Comparison of ENCODE assay signal across 16 cellular contexts in genomic region chr16:30669026-30670000, GRCh38. TPM values are rescaled to one million over a fixed set of nuclear protein-coding genes. Genes with fewer than 3 reads are reported as not detected.
A peak's percentile ranks its signal among the peaks of the same experiment; 100 is the strongest.
DNase-seq lines count a peak whose midpoint lies in the region; ATAC-seq, FAIRE-seq and TF ChIP-seq lines count a peak whose summit lies in the region.
"Had no signal": no experiment of that assay in that cellular context is flagged by ENCODE, and none has a peak within 500 bp of the region (broad histone marks: within the 10 kb centered on the region; RNA-seq: fewer than 3 reads in every experiment).

No MANE protein-coding gene starts in this region.

- 87% methylated on average over 27 of the region's 41 CpGs for WGBS in K562 (ENCODE audit: insufficient coverage, low coverage, missing lambda C conversion rate)

- no peaks in the 10 kb centered on the region for H3K27me3 Mint-ChIP-seq in naive thymus-derived CD8-positive, alpha-beta T cell

- DNase-seq in K562 (ENCODE audit: extremely low read depth in 1 of 4, low spot score in 3 of 4) (no peak), dorsolateral prefrontal cortex (no peak), coronary artery (ENCODE audit: low spot score) (no peak)
- DNase-seq in naive thymus-derived CD8-positive, alpha-beta T cell: no peak
- DNase-seq: ACHN, AML-193, COR-L47, NCI-H1092 treated with DMSO at 0.1 percent for 48 hours, NCI-H2081 treated with DMSO at 0.1 percent for 48 hours, NCI-H510A treated with DMSO at 0.1 percent for 48 hours, NCI-H82, Peyer's patch, SHP77 treated with DMSO at 0.1 percent for 48 hours had no signal

- H3K27ac ChIP-seq in HEK293 (ENCODE audit: extremely low read depth, low read depth, low read length) (no peak overlapping the region), K562 (ENCODE audit: extremely low read depth, low read depth, low read length) (no peak overlapping the region), dorsolateral prefrontal cortex (no peak overlapping the region), coronary artery (no peak overlapping the region)
- H3K27ac ChIP-seq: Peyer's patch had no signal

- FAIRE-seq in K562 (lab: Jason Lieb, UNC): no peak
- FAIRE-seq: H54 had no signal

- intact Hi-C loops in K562 (cut with micrococcal nuclease) (no loop called here), dorsolateral prefrontal cortex (cut with DNase I) (loop anchor here in 1 of 2 donors (10.0 kb wide), 1 partner anchor 75 kb away; the partner anchor contains the start of gene PHKG2)

- TF ChIP-seq RAD21 in K562 (CRISPR knock-in tag; conservative IDR thresholded peaks at IDR 0.05 in 1 of 2, IDR thresholded peaks at IDR 0.05 in 1 of 2): no peak

- BruUV-seq in K562 (replicated peaks; lab: Mats Ljungman, UMichigan): no TSS peak

- H3K4me1 ChIP-seq in HEK293 (ENCODE audit: control insufficient read depth, insufficient read depth, low read length) (no peaks in the 10 kb centered on the region), K562 (replicated peaks in 1 of 2; ENCODE audit: control insufficient read depth in 2 of 2, insufficient read depth in 2 of 2, low read length in 2 of 2) (peaks cover 0 to 23% of the 10 kb centered on the region in 2 experiments; a peak in 2 of 5 replicates)
- H3K4me1 ChIP-seq: Peyer's patch had no signal

- CTCF ChIA-PET in HEK293 (lab: Yijun Ruan, JAX) (interaction anchor here (0.6 kb wide), 2 partner anchors 24 to 544 kb away, joined by 3 read pairs; no protein-coding TSS in a partner anchor), K562 (lab: Yijun Ruan, JAX; ENCODE audit: low intra/inter-chr PET ratio) (no interaction called here)

- no peak for TF ChIP-seq POLR2A in K562 (conservative IDR thresholded peaks at IDR 0.05)

- no peak overlapping the region for H2AFZ ChIP-seq in K562 (ENCODE audit: low read depth, low read length)

- 0 out of 2 replicates have a peak, but pooled peaks cover 3% of the 10 kb centered on the region for H4K20me1 ChIP-seq in K562 (replicated peaks; ENCODE audit: control insufficient read depth, insufficient read depth, low read length)

- H3K4me3 Mint-ChIP-seq in naive thymus-derived CD8-positive, alpha-beta T cell: no peak overlapping the region
- H3K4me3 Mint-ChIP-seq: CD14-positive monocyte had no signal

- in situ Hi-C loops in K562 (cut with MboI): no loop called here

- peak; percentile 10; the same call in 2 of the 3 replicates for ATAC-seq in K562
- peak; percentile 10 to 29 for ATAC-seq in naive thymus-derived CD8-positive, alpha-beta T cell

- H3K27ac Mint-ChIP-seq in naive thymus-derived CD8-positive, alpha-beta T cell: no peak overlapping the region

- H3K9ac ChIP-seq in K562 (ENCODE audit: insufficient read depth in 1 of 2, low read depth in 2 of 2, low read length in 2 of 2): peak overlapping the region in 1 of 2 experiments; percentile 2; a peak in 1 of 4 replicates

- no peak for TF ChIP-seq EP300 in K562 (IDR thresholded peaks at IDR 0.05; ENCODE audit: low read length)

- H3K4me1 Mint-ChIP-seq in naive thymus-derived CD8-positive, alpha-beta T cell: peaks cover 5 to 19% (median 11%) of the 10 kb centered on the region in 4 donors
- H3K4me1 Mint-ChIP-seq: CD14-positive monocyte had no signal

- H3K27me3 ChIP-seq in K562 (ENCODE audit: control insufficient read depth in 2 of 2, insufficient read depth in 2 of 2, low read length in 2 of 2): no peaks in the 10 kb centered on the region
- no peaks in the 10 kb centered on the region for H3K27me3 ChIP-seq in dorsolateral prefrontal cortex
- H3K27me3 ChIP-seq: Peyer's patch had no signal

- H3K36me3 ChIP-seq in HEK293 (ENCODE audit: control insufficient read depth in 2 of 2, insufficient read depth in 1 of 2, low read length in 2 of 2) (peaks cover 12 to 66% of the 10 kb centered on the region in 2 experiments; a peak in 2 of 3 replicates), K562 (ENCODE audit: control insufficient read depth, insufficient read depth, low read length) (peaks cover 65% of the 10 kb centered on the region; the same call in 2 of the 3 replicates)

- no peaks in the 10 kb centered on the region for H3K9me3 ChIP-seq in HEK293 (ENCODE audit: control insufficient read depth, insufficient read depth, low read depth, low read length)
- no peaks in the 10 kb centered on the region for H3K9me3 ChIP-seq in K562 (replicated peaks; ENCODE audit: control insufficient read depth, insufficient read depth, low read depth, low read length)
- H3K9me3 ChIP-seq: Peyer's patch had no signal

- peaks cover 0 to 47% (median 2%) of the 10 kb centered on the region in 3 donors for H3K36me3 Mint-ChIP-seq in naive thymus-derived CD8-positive, alpha-beta T cell

- no peaks in the 10 kb centered on the region for H3K9me3 Mint-ChIP-seq in naive thymus-derived CD8-positive, alpha-beta T cell
- H3K9me3 Mint-ChIP-seq: CD14-positive monocyte had no signal

- H3K4me3 ChIP-seq in HEK293 (ENCODE audit: low read depth, low read length): no peak overlapping the region
- no peak overlapping the region for H3K4me3 ChIP-seq in K562
- no peak overlapping the region for H3K4me3 ChIP-seq in dorsolateral prefrontal cortex
- H3K4me3 ChIP-seq in coronary artery: no peak overlapping the region
- H3K4me3 ChIP-seq: Peyer's patch had no signal

- H3K79me2 ChIP-seq in K562 (ENCODE audit: control insufficient read depth, insufficient read depth, low read length): no peaks in the 10 kb centered on the region; the same call in 2 of the 3 replicates

- no peak overlapping the region for H3K4me2 ChIP-seq in K562 (ENCODE audit: insufficient read depth, low read length)

- POLR2A ChIA-PET in HEK293 (lab: Yijun Ruan, JAX) (interaction anchor here (1.3 kb wide), 1 partner anchor 28 kb away, joined by 3 read pairs; no protein-coding TSS in a partner anchor), K562 (lab: Yijun Ruan, JAX) (interaction anchor here (0.7 kb wide), 1 partner anchor 16 kb away, joined by 4 read pairs; no protein-coding TSS in a partner anchor)
- POLR2A ChIA-PET in naive thymus-derived CD8-positive, alpha-beta T cell (lab: Charles Lee): interaction anchor here (0.9 kb wide), 1 partner anchor 9 kb away, joined by 4 read pairs; no protein-coding TSS in a partner anchor

- TF ChIP-seq CTCF in HEK293 (tag by site-specific recombination; IDR thresholded peaks at IDR 0.05) (no peak), K562 (IDR thresholded peaks at IDR 0.05 in 2 of 3, conservative IDR thresholded peaks at IDR 0.05 in 1 of 3; ENCODE audit: insufficient read depth in 2 of 3, low read depth in 1 of 3, low read length in 3 of 3) (no peak), dorsolateral prefrontal cortex (IDR thresholded peaks at IDR 0.05 in 54 of 56, conservative IDR thresholded peaks at IDR 0.05 in 2 of 56; ENCODE audit: low read depth in 1 of 56, partially characterized antibody in 56 of 56) (no peak), coronary artery (IDR thresholded peaks at IDR 0.05) (no peak)

- H3K9me1 ChIP-seq in K562 (ENCODE audit: control insufficient read depth, insufficient read depth, low read length): no peaks in the 10 kb centered on the region

RNA-seq across cellular contexts. Expression of gene FBRS, which starts 11.1 kb away (rescaled TPM):
- 93.9 and 185 TPM in 2 replicates for total RNA-seq in K562 (2011; cell fraction: chromatin; rRNA removed; ENCODE audit: low replicate concordance)
- 89.2 and 107 TPM in 2 replicates for total RNA-seq in K562 (2011; cell fraction: nucleolus; rRNA removed)
- 100 and 120 TPM in 2 replicates for total RNA-seq in K562 (2011; cell fraction: nucleoplasm; rRNA removed)
- total RNA-seq in K562 (2014; rRNA removed): 13.1 and 19.0 TPM in 2 replicates
- total RNA-seq in K562 (2014; rRNA removed; fragmentation: Illumina TruSeq; extraction: Trizol): 6.9 and 8.1 TPM in 2 replicates
- total RNA-seq in K562 (2015; rRNA removed; fragmentation: Illumina TruSeq; extraction: Trizol): 15.6 and 17.9 TPM in 2 replicates
- 50.1 and 59.5 TPM in 2 replicates for total RNA-seq in K562 (2021)
- polyA plus RNA-seq in K562 (2011; rRNA removed): 5.4 and 11.8 TPM in 2 replicates
- polyA plus RNA-seq in K562 (2011; cell fraction: cytosol; rRNA removed): 4.5 and 5.9 TPM in 2 replicates
- 95.4 and 113 TPM in 2 replicates for polyA plus RNA-seq in K562 (2011; cell fraction: nucleus; rRNA removed)
- 30.9 and 42.6 TPM in 2 replicates for polyA plus RNA-seq in K562 (2012)
- polyA plus RNA-seq in K562 (2014; fragmentation: Illumina TruSeq; extraction: Trizol): 21.7 and 32.6 TPM in 2 replicates
- under 1 TPM; 0.32 to 0.46 TPM for polyA plus RNA-seq in K562 (2014; fragmentation: Nextera tagmentation; extraction: Ambion mirVana)
- polyA plus RNA-seq in K562 (2014; rRNA removed): 21.9 and 25.1 TPM in 2 replicates
- polyA minus RNA-seq in K562 (2011; rRNA and poly(A)+ RNA removed): 9.1 and 10.0 TPM in 2 replicates
- polyA minus RNA-seq in K562 (2011; cell fraction: cytosol; rRNA and poly(A)+ RNA removed): 10.9 and 11.7 TPM in 2 replicates
- polyA minus RNA-seq in K562 (2011; cell fraction: nucleus; rRNA and poly(A)+ RNA removed): 49.8 and 67.5 TPM in 2 replicates
- total RNA-seq in naive thymus-derived CD8-positive, alpha-beta T cell: 100 to 1,000 TPM; 208 to 221 TPM
- 1 to 10 TPM; 3.2 to 8.0 (median 4.4) TPM for polyA plus RNA-seq in naive thymus-derived CD8-positive, alpha-beta T cell
- 10 to 100 TPM; 39.8 to 86.3 (median 56.3) TPM for total RNA-seq in dorsolateral prefrontal cortex

RNA-seq across cellular contexts. Expression of gene PRR14, which starts 18.6 kb away (rescaled TPM):
- 27.0 and 46.3 TPM in 2 replicates for total RNA-seq in K562 (2011; cell fraction: chromatin; rRNA removed; ENCODE audit: low replicate concordance)
- 23.7 and 30.5 TPM in 2 replicates for total RNA-seq in K562 (2011; cell fraction: nucleolus; rRNA removed)
- total RNA-seq in K562 (2011; cell fraction: nucleoplasm; rRNA removed): 29.4 and 33.8 TPM in 2 replicates
- total RNA-seq in K562 (2014; rRNA removed) (15.6 and 20.2 TPM in 2 replicates), K562 (2014; rRNA removed; fragmentation: Illumina TruSeq; extraction: Trizol) (6.5 and 6.8 TPM in 2 replicates), K562 (2015; rRNA removed; fragmentation: Illumina TruSeq; extraction: Trizol) (11.5 and 12.5 TPM in 2 replicates), K562 (2021) (62.1 and 63.1 TPM in 2 replicates), dorsolateral prefrontal cortex (10 to 100 TPM; 23.4 to 64.9 (median 40.0) TPM)
- polyA plus RNA-seq in K562 (2011; rRNA removed) (10.0 and 13.0 TPM in 2 replicates), K562 (2014; fragmentation: Illumina TruSeq; extraction: Trizol) (23.8 and 38.3 TPM in 2 replicates), K562 (2014; fragmentation: Nextera tagmentation; extraction: Ambion mirVana) (1 to 10 TPM; 2.2 to 2.3 TPM), K562 (2014; rRNA removed) (20.5 and 26.7 TPM in 2 replicates)
- polyA plus RNA-seq in K562 (2011; cell fraction: cytosol; rRNA removed): 6.7 and 10.3 TPM in 2 replicates
- polyA plus RNA-seq in K562 (2011; cell fraction: nucleus; rRNA removed): 58.6 and 70.0 TPM in 2 replicates
- polyA plus RNA-seq in K562 (2012): 29.3 and 46.6 TPM in 2 replicates
- 3.1 and 4.4 TPM in 2 replicates for polyA minus RNA-seq in K562 (2011; rRNA and poly(A)+ RNA removed)
- 7.0 and 17.7 TPM in 2 replicates for polyA minus RNA-seq in K562 (2011; cell fraction: cytosol; rRNA and poly(A)+ RNA removed)
- 14.7 and 23.4 TPM in 2 replicates for polyA minus RNA-seq in K562 (2011; cell fraction: nucleus; rRNA and poly(A)+ RNA removed)
- total RNA-seq in naive thymus-derived CD8-positive, alpha-beta T cell: 10 to 100 TPM; 81.4 to 83.8 TPM
- 10 to 100 TPM; 13.3 to 22.3 (median 15.3) TPM for polyA plus RNA-seq in naive thymus-derived CD8-positive, alpha-beta T cell

RNA-seq across cellular contexts. Expression of gene SRCAP, which starts 29.7 kb away (rescaled TPM):
- 89.8 and 132 TPM in 2 replicates for total RNA-seq in K562 (2011; cell fraction: chromatin; rRNA removed; ENCODE audit: low replicate concordance)
- total RNA-seq in K562 (2011; cell fraction: nucleolus; rRNA removed): 44.6 and 46.2 TPM in 2 replicates
- total RNA-seq in K562 (2011; cell fraction: nucleoplasm; rRNA removed): 58.6 and 74.8 TPM in 2 replicates
- 16.0 and 16.3 TPM in 2 replicates for total RNA-seq in K562 (2014; rRNA removed)
- 3.5 and 3.7 TPM in 2 replicates for total RNA-seq in K562 (2014; rRNA removed; fragmentation: Illumina TruSeq; extraction: Trizol)
- total RNA-seq in K562 (2015; rRNA removed; fragmentation: Illumina TruSeq; extraction: Trizol): 5.8 and 7.9 TPM in 2 replicates
- total RNA-seq in K562 (2021): 58.9 and 62.6 TPM in 2 replicates
- 2.2 and 6.4 TPM in 2 replicates for polyA plus RNA-seq in K562 (2011; rRNA removed)
- polyA plus RNA-seq in K562 (2011; cell fraction: cytosol; rRNA removed): 1.9 and 3.2 TPM in 2 replicates
- polyA plus RNA-seq in K562 (2011; cell fraction: nucleus; rRNA removed): 18.6 and 29.8 TPM in 2 replicates
- 16.6 and 25.8 TPM in 2 replicates for polyA plus RNA-seq in K562 (2012)
- 14.9 and 21.0 TPM in 2 replicates for polyA plus RNA-seq in K562 (2014; fragmentation: Illumina TruSeq; extraction: Trizol)
- polyA plus RNA-seq in K562 (2014; fragmentation: Nextera tagmentation; extraction: Ambion mirVana): under 1 TPM; 0.21 to 0.53 TPM
- polyA plus RNA-seq in K562 (2014; rRNA removed): 11.4 and 17.0 TPM in 2 replicates
- polyA minus RNA-seq in K562 (2011; rRNA and poly(A)+ RNA removed): 11.0 and 11.9 TPM in 2 replicates
- 21.7 and 27.4 TPM in 2 replicates for polyA minus RNA-seq in K562 (2011; cell fraction: cytosol; rRNA and poly(A)+ RNA removed)
- 17.2 and 20.0 TPM in 2 replicates for polyA minus RNA-seq in K562 (2011; cell fraction: nucleus; rRNA and poly(A)+ RNA removed)
- 100 to 1,000 TPM; 107 to 110 TPM for total RNA-seq in naive thymus-derived CD8-positive, alpha-beta T cell
- polyA plus RNA-seq in naive thymus-derived CD8-positive, alpha-beta T cell: 10 to 100 TPM in 2 of 3 donors, 1 to 10 TPM in 1; 5.2 to 31.3 (median 14.9) TPM
- 10 to 100 TPM; 46.5 to 90.4 (median 65.6) TPM for total RNA-seq in dorsolateral prefrontal cortex

RNA-seq across cellular contexts. Expression of gene ZNF689, which starts 59.1 kb away (rescaled TPM):
- total RNA-seq in K562 (2011; cell fraction: chromatin; rRNA removed; ENCODE audit: low replicate concordance): 6.2 and 13.7 TPM in 2 replicates
- total RNA-seq in K562 (2011; cell fraction: nucleolus; rRNA removed): 11.6 and 16.5 TPM in 2 replicates
- 7.8 and 9.5 TPM in 2 replicates for total RNA-seq in K562 (2011; cell fraction: nucleoplasm; rRNA removed)
- total RNA-seq in K562 (2014; rRNA removed) (11.4 and 14.6 TPM in 2 replicates), K562 (2014; rRNA removed; fragmentation: Illumina TruSeq; extraction: Trizol) (8.4 and 8.7 TPM in 2 replicates), K562 (2015; rRNA removed; fragmentation: Illumina TruSeq; extraction: Trizol) (12.0 and 12.1 TPM in 2 replicates), K562 (2021) (15.4 and 16.9 TPM in 2 replicates), dorsolateral prefrontal cortex (10 to 100 TPM in 30 of 120 experiments, 1 to 10 TPM in 90; 5.9 to 15.6 (median 8.8) TPM)
- polyA plus RNA-seq in K562 (2011; rRNA removed) (8.0 and 9.6 TPM in 2 replicates), K562 (2014; fragmentation: Illumina TruSeq; extraction: Trizol) (11.6 and 12.3 TPM in 2 replicates), K562 (2014; fragmentation: Nextera tagmentation; extraction: Ambion mirVana) (1 to 10 TPM; 5.4 to 5.7 TPM), K562 (2014; rRNA removed) (10.2 and 10.8 TPM in 2 replicates)
- polyA plus RNA-seq in K562 (2011; cell fraction: cytosol; rRNA removed): 8.9 and 19.1 TPM in 2 replicates
- polyA plus RNA-seq in K562 (2011; cell fraction: nucleus; rRNA removed): 8.3 and 9.8 TPM in 2 replicates
- 7.8 and 9.0 TPM in 2 replicates for polyA plus RNA-seq in K562 (2012)
- polyA minus RNA-seq in K562 (2011; rRNA and poly(A)+ RNA removed): 8.2 and 10.0 TPM in 2 replicates
- 11.1 TPM in 2 replicates for polyA minus RNA-seq in K562 (2011; cell fraction: cytosol; rRNA and poly(A)+ RNA removed)
- polyA minus RNA-seq in K562 (2011; cell fraction: nucleus; rRNA and poly(A)+ RNA removed): 7.8 and 8.9 TPM in 2 replicates
- 10 to 100 TPM; 10.8 to 13.7 TPM for total RNA-seq in naive thymus-derived CD8-positive, alpha-beta T cell
- 10 to 100 TPM in 2 of 3 donors, 1 to 10 TPM in 1; 7.7 to 12.5 (median 11.0) TPM for polyA plus RNA-seq in naive thymus-derived CD8-positive, alpha-beta T cell
